In genomic region chr19:37218592-37218935, GRCh38 we compare ENCODE assay signal across 8 cellular contexts. TPM values are rescaled to one million over a fixed set of nuclear protein-coding genes. Genes with fewer than 3 reads are reported as not detected.
DNase-seq lines count a peak whose midpoint lies in the region; ATAC-seq lines count a peak whose summit lies in the region.

No MANE protein-coding gene starts in this region.

- intact Hi-C loops in left ventricle myocardium superior (cut with micrococcal nuclease): no loop called here

- peaks cover 4 to 11% of the 10 kb centered on the region in 2 donors for H3K9me3 Mint-ChIP-seq in activated T-cell treated with anti-CD3 and anti-CD28 coated beads, Interleukin-2, amount 50 U/mL, for 72 hours

- H3K4me3 Mint-ChIP-seq in activated T-cell treated with anti-CD3 and anti-CD28 coated beads, Interleukin-2, amount 50 U/mL, for 72 hours: peak overlapping the region; percentile 89 to 90

- peaks cover 29% of the 10 kb centered on the region for H3K4me1 Mint-ChIP-seq in activated T-cell treated with anti-CD3 and anti-CD28 coated beads, Interleukin-2, amount 50 U/mL, for 72 hours (ENCODE audit: low read depth)

- H3K4me3 ChIP-seq in skin epidermis: peak overlapping the region; percentile 42 to 80 (median 56)

- peak overlapping the region; percentile 8 to 99 (median 92) for H3K27ac ChIP-seq in skin epidermis

- peaks cover 25 to 52% of the 10 kb centered on the region in 2 donors for H3K36me3 Mint-ChIP-seq in activated T-cell treated with anti-CD3 and anti-CD28 coated beads, Interleukin-2, amount 50 U/mL, for 72 hours (ENCODE audit: insufficient read depth in 2 of 2)

- no peak for DNase-seq in activated CD4-positive, CD25-positive, alpha-beta regulatory T cell (lab: John Stamatoyannopoulos, UW)
- DNase-seq in activated T-cell treated with anti-CD3 and anti-CD28 coated beads, Interleukin-2, amount 50 U/mL, for 72 hours: peak; percentile 40 to 46
- DNase-seq in left ventricle myocardium superior: no peak
- DNase-seq in amniotic stem cell (lab: John Stamatoyannopoulos, UW): no peak
- DNase-seq in NCI-H345 (lab: John Stamatoyannopoulos, UW): no peak

- peak overlapping the region; percentile 86 for H3K27ac Mint-ChIP-seq in activated T-cell treated with anti-CD3 and anti-CD28 coated beads, Interleukin-2, amount 50 U/mL, for 72 hours

- peak; percentile 19 to 28 for ATAC-seq in activated CD4-positive, CD25-positive, alpha-beta regulatory T cell treated with anti-CD3 and anti-CD28 coated beads, Interleukin-2, amount 50 U/mL, for 24 hours
- peak; percentile 42 to 56 for ATAC-seq in activated T-cell treated with anti-CD3 and anti-CD28 coated beads, Interleukin-2, amount 50 U/mL, for 72 hours (replicated peaks in 1 of 2)
- ATAC-seq in left ventricle myocardium superior (peak; percentile 21), GM18867 (IDR thresholded peaks at IDR 0.05; ENCODE audit: unreplicated experiment) (no peak)

- H3K27me3 Mint-ChIP-seq in activated T-cell treated with anti-CD3 and anti-CD28 coated beads, Interleukin-2, amount 50 U/mL, for 72 hours (ENCODE audit: low read depth): no peaks in the 10 kb centered on the region

RNA-seq across cellular contexts. Expression of gene ZNF383, which starts 0.6 kb away (rescaled TPM):
- total RNA-seq in activated T-cell treated with anti-CD3 and anti-CD28 coated beads, Interleukin-2, amount 50 U/mL, for 72 hours: 10 to 100 TPM; 14.3 to 15.1 TPM
- 9.3 TPM for total RNA-seq in left ventricle myocardium superior

RNA-seq across cellular contexts. Expression of gene ZNF585B, which starts 8.2 kb away (rescaled TPM):
- 10 to 100 TPM; 13.1 to 17.1 TPM for total RNA-seq in activated T-cell treated with anti-CD3 and anti-CD28 coated beads, Interleukin-2, amount 50 U/mL, for 72 hours
- total RNA-seq in left ventricle myocardium superior: 10.8 TPM

RNA-seq across cellular contexts. Expression of gene ZNF585A, which starts 46.1 kb away (rescaled TPM):
- total RNA-seq in activated T-cell treated with anti-CD3 and anti-CD28 coated beads, Interleukin-2, amount 50 U/mL, for 72 hours: 10 to 100 TPM; 13.8 to 17.5 TPM
- total RNA-seq in left ventricle myocardium superior: 12.3 TPM

Comparison
In these comparisons a context has a peak if more than half of its experiments do, and no peak if none do; other contexts are left out.
1. DNase-seq: peak in activated T-cell treated with anti-CD3 and anti-CD28 coated beads, Interleukin-2, amount 50 U/mL, for 72 hours (2 of 2); none in activated CD4-positive, CD25-positive, alpha-beta regulatory T cell (0 of 4), left ventricle myocardium superior (single experiment), amniotic stem cell (single experiment) and NCI-H345 (single experiment).